10 cellular contexts compared by ENCODE assay signal in the genomic region with DNA sequence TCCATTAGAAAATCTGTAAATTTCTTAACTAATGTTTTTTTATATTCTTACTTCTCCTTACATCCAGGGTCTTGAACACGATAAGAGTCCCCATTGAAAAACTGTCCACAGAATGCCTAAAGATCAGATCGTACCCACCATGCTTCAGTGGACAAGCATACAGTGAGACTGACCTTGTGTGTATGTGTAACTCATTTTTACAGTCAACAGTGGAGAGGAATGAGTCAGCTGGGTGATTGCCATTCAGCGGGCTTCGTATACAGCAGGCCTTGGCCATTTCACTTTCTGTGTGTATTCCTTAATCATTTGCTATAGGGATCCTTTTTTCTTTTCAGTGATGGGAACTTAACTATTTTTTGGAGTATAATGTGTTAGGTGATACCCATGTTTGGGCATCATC. TPM values are rescaled to one million over a fixed set of nuclear protein-coding genes. Genes with fewer than 3 reads are reported as not detected.
DNase-seq lines count a peak whose midpoint lies in the region; ATAC-seq and TF ChIP-seq lines count a peak whose summit lies in the region.
"Had no signal": no experiment of that assay in that cellular context is flagged by ENCODE, and none has a peak within 500 bp of the region (broad histone marks: within the 10 kb centered on the region; RNA-seq: fewer than 3 reads in every experiment).

No MANE protein-coding gene starts in this region.

- peak overlapping the region in 2 of 5 donors; percentile 27 to 32 for H3K27ac ChIP-seq in adrenal gland

- peaks cover 0 to 36% of the 10 kb centered on the region in 2 donors for H3K36me3 ChIP-seq in adrenal gland (replicated peaks in 1 of 2)

- H3K27me3 Mint-ChIP-seq in stimulated activated memory B cell treated with anti-CD40 and anti-IgM and Interleukin-4, amounts not matched to agents 10 μg/mL and 1 μg/mL and 100 μg/mL, for 72 hours = no peaks in the 10 kb centered on the region

- intact Hi-C loops in adrenal gland (cut with DNase I) = no loop called here

- DNase-seq in NCI-H1694 treated with DMSO at 0.1 percent for 48 hours (lab: John Stamatoyannopoulos, UW) (peak; percentile 43), NCI-H1694 (lab: John Stamatoyannopoulos, UW) (no peak), adrenal gland (peak; percentile 72 to 91 (median 80)), NCI-H128 (lab: John Stamatoyannopoulos, UW; ENCODE audit: unreplicated experiment) (no peak), COR-L47 (lab: John Stamatoyannopoulos, UW) (no peak), NCI-H187 (lab: John Stamatoyannopoulos, UW) (no peak)
- DNase-seq: 8988T; activated T-cell treated with anti-CD3 and anti-CD28 coated beads, Interleukin-2, amount 50 U/mL, for 48 hours had no signal

- H3K9me3 Mint-ChIP-seq in stimulated activated memory B cell treated with anti-CD40 and anti-IgM and Interleukin-4, amounts not matched to agents 10 μg/mL and 1 μg/mL and 100 μg/mL, for 72 hours = no peaks in the 10 kb centered on the region

- no peak overlapping the region for H3K4me3 Mint-ChIP-seq in stimulated activated memory B cell treated with anti-CD40 and anti-IgM and Interleukin-4, amounts not matched to agents 10 μg/mL and 1 μg/mL and 100 μg/mL, for 72 hours

- peaks cover 55% of the 10 kb centered on the region for H3K36me3 Mint-ChIP-seq in stimulated activated memory B cell treated with anti-CD40 and anti-IgM and Interleukin-4, amounts not matched to agents 10 μg/mL and 1 μg/mL and 100 μg/mL, for 72 hours

- H3K9me3 ChIP-seq in adrenal gland (replicated peaks in 1 of 3) = no peaks in the 10 kb centered on the region

- H3K27me3 ChIP-seq in adrenal gland = no peaks in the 10 kb centered on the region

- TF ChIP-seq POLR2A in adrenal gland (IDR thresholded peaks at IDR 0.05) = peak in 1 of 2 donors; percentile 13

- ATAC-seq in HG03039 (IDR thresholded peaks at IDR 0.05; ENCODE audit: unreplicated experiment) = peak; percentile 70
- peak; percentile 83 for ATAC-seq in stimulated activated memory B cell treated with anti-CD40 and anti-IgM and Interleukin-4, amounts not matched to agents 10 μg/mL and 1 μg/mL and 100 μg/mL, for 72 hours

- H3K27ac Mint-ChIP-seq in stimulated activated memory B cell treated with anti-CD40 and anti-IgM and Interleukin-4, amounts not matched to agents 10 μg/mL and 1 μg/mL and 100 μg/mL, for 72 hours = no peak overlapping the region

- no peak for TF ChIP-seq CTCF in adrenal gland (IDR thresholded peaks at IDR 0.05)

- H3K4me1 Mint-ChIP-seq in stimulated activated memory B cell treated with anti-CD40 and anti-IgM and Interleukin-4, amounts not matched to agents 10 μg/mL and 1 μg/mL and 100 μg/mL, for 72 hours = peaks cover 52% of the 10 kb centered on the region

- WGBS in adrenal gland, 4 donors = 40 to 59% (median 51%) methylated on average over 4 of the region's 4 CpGs

- peaks cover 8 to 9% of the 10 kb centered on the region in 2 donors for H3K4me1 ChIP-seq in adrenal gland (replicated peaks in 1 of 2)

- no peak overlapping the region for H3K4me3 ChIP-seq in adrenal gland

RNA-seq across cellular contexts. Expression of a gene that starts 10.6 kb away (rescaled TPM):
- 10 to 100 TPM; 30.8 to 90.2 (median 49.2) TPM for total RNA-seq in adrenal gland
- 10 to 100 TPM; 17.4 to 24.1 (median 17.6) TPM for polyA plus RNA-seq in adrenal gland

Comparison
In these comparisons a context has a peak if more than half of its experiments do, and no peak if none do; other contexts are left out.
1. DNase-seq: peak in NCI-H1694 treated with DMSO at 0.1 percent for 48 hours (single experiment) and adrenal gland (7 of 7); none in NCI-H1694 (single experiment), NCI-H128 (single experiment), COR-L47 (single experiment) and NCI-H187 (0 of 2).